In genomic region chr18:63850010-63850409, GRCh38 we compare ENCODE assay signal across 9 cellular contexts. TPM values are rescaled to one million over a fixed set of nuclear protein-coding genes. Genes with fewer than 3 reads are reported as not detected.
A peak's percentile ranks its signal among the peaks of the same experiment; 100 is the strongest.
DNase-seq lines count a peak whose midpoint lies in the region; ATAC-seq and TF ChIP-seq lines count a peak whose summit lies in the region.
"Had no signal": no experiment of that assay in that cellular context is flagged by ENCODE, and none has a peak within 500 bp of the region (broad histone marks: within the 10 kb centered on the region; RNA-seq: fewer than 3 reads in every experiment).

No MANE protein-coding gene starts in this region.

- POLR2A ChIA-PET in CD4-positive, alpha-beta T cell (lab: Charles Lee) = no interaction called here

- H3K9me3 ChIP-seq in testis = no peaks in the 10 kb centered on the region
- no peaks in the 10 kb centered on the region for H3K9me3 ChIP-seq in CD4-positive, alpha-beta T cell (ENCODE audit: control insufficient read depth, low read length)

- no peaks in the 10 kb centered on the region for H3K36me3 Mint-ChIP-seq in activated naive CD4-positive, alpha-beta T cell treated with anti-CD3 and anti-CD28 coated beads for 36 hours (ENCODE audit: low read depth)
- no peaks in the 10 kb centered on the region for H3K36me3 Mint-ChIP-seq in CD4-positive, alpha-beta T cell (ENCODE audit: low read depth)
- H3K36me3 Mint-ChIP-seq: activated naive CD8-positive, alpha-beta T cell treated with anti-CD3 and anti-CD28 coated beads, Interleukin-2, amount 10 ng/mL, durations not matched to agents 7 days and 5 days had no signal

- H3K27me3 Mint-ChIP-seq in activated naive CD4-positive, alpha-beta T cell treated with anti-CD3 and anti-CD28 coated beads for 36 hours (ENCODE audit: low read depth) = peaks cover 9% of the 10 kb centered on the region
- H3K27me3 Mint-ChIP-seq in CD4-positive, alpha-beta T cell = peaks cover 20% of the 10 kb centered on the region

- no peaks in the 10 kb centered on the region for H3K4me1 ChIP-seq in testis

- no peaks in the 10 kb centered on the region for H3K4me1 Mint-ChIP-seq in activated naive CD4-positive, alpha-beta T cell treated with anti-CD3 and anti-CD28 coated beads for 36 hours (ENCODE audit: low read depth)
- no peaks in the 10 kb centered on the region for H3K4me1 Mint-ChIP-seq in CD4-positive, alpha-beta T cell (ENCODE audit: low read depth)
- H3K4me1 Mint-ChIP-seq: activated naive CD8-positive, alpha-beta T cell treated with anti-CD3 and anti-CD28 coated beads, Interleukin-2, amount 10 ng/mL, durations not matched to agents 7 days and 5 days had no signal

- peak; percentile 74 for ATAC-seq in HG02981 (IDR thresholded peaks at IDR 0.05; ENCODE audit: unreplicated experiment)
- ATAC-seq in CD4-positive, alpha-beta T cell (ENCODE audit: poor library complexity) = no peak

- no peak overlapping the region for H3K4me3 ChIP-seq in testis

- peaks cover 2% of the 10 kb centered on the region for H3K9me3 Mint-ChIP-seq in activated naive CD4-positive, alpha-beta T cell treated with anti-CD3 and anti-CD28 coated beads for 36 hours
- H3K9me3 Mint-ChIP-seq in CD4-positive, alpha-beta T cell = no peaks in the 10 kb centered on the region
- H3K9me3 Mint-ChIP-seq: activated naive CD8-positive, alpha-beta T cell treated with anti-CD3 and anti-CD28 coated beads, Interleukin-2, amount 10 ng/mL, durations not matched to agents 7 days and 5 days had no signal

- WGBS in testis, 2 donors = 48 to 56% methylated on average over 4 of the region's 4 CpGs

- no peak for TF ChIP-seq CTCF in testis (IDR thresholded peaks at IDR 0.05)
- no peak for TF ChIP-seq CTCF in CD4-positive, alpha-beta T cell (IDR thresholded peaks at IDR 0.05)

- peak overlapping the region; percentile 55 for H3K27ac ChIP-seq in epithelial cell of prostate
- no peak overlapping the region for H3K27ac ChIP-seq in testis
- no peak overlapping the region for H3K27ac ChIP-seq in CD4-positive, alpha-beta T cell (ENCODE audit: low read depth, low read length)

- H3K36me3 ChIP-seq in testis (ENCODE audit: low read depth, missing control alignments) = no peaks in the 10 kb centered on the region

- TF ChIP-seq POLR2A in testis (IDR thresholded peaks at IDR 0.05) = no peak

- H3K27me3 ChIP-seq in testis = no peaks in the 10 kb centered on the region
- H3K27me3 ChIP-seq in CD4-positive, alpha-beta T cell (ENCODE audit: control insufficient read depth, insufficient read depth, low read length) = peaks cover 4% of the 10 kb centered on the region

- H3K27ac Mint-ChIP-seq in activated naive CD4-positive, alpha-beta T cell treated with anti-CD3 and anti-CD28 coated beads for 36 hours = no peak overlapping the region
- no peak overlapping the region for H3K27ac Mint-ChIP-seq in CD4-positive, alpha-beta T cell
- H3K27ac Mint-ChIP-seq: activated naive CD8-positive, alpha-beta T cell treated with anti-CD3 and anti-CD28 coated beads, Interleukin-2, amount 10 ng/mL, durations not matched to agents 7 days and 5 days had no signal

- intact Hi-C loops in activated naive CD4-positive, alpha-beta T cell treated with anti-CD3 and anti-CD28 coated beads for 36 hours (cut with micrococcal nuclease) = no loop called here
- intact Hi-C loops in testis (cut with DNase I; ENCODE audit: low total_unique reads) = no loop called here
- intact Hi-C loops in CD4-positive, alpha-beta T cell (cut with DNase I, micrococcal nuclease) = no loop called here

- DNase-seq in activated naive CD4-positive, alpha-beta T cell treated with anti-CD3 and anti-CD28 coated beads for 36 hours = peak; percentile 38
- no peak for DNase-seq in activated naive CD4-positive, alpha-beta T cell treated with anti-CD3 and anti-CD28 coated beads, Interleukin-2, amount 50 U/mL, for 16 hours
- DNase-seq in NCI-H748 (lab: John Stamatoyannopoulos, UW; ENCODE audit: unreplicated experiment) (peak; percentile 85), epithelial cell of prostate (ENCODE audit: low read depth, low spot score) (no peak), testis (peak; percentile 15), NCI-H187 treated with DMSO at 0.1 percent for 48 hours (lab: John Stamatoyannopoulos, UW) (no peak)
- DNase-seq in CD4-positive, alpha-beta T cell = no peak
- DNase-seq: activated naive CD8-positive, alpha-beta T cell treated with anti-CD3 and anti-CD28 coated beads, Interleukin-2, amount 10 ng/mL, durations not matched to agents 7 days and 5 days had no signal

- CTCF ChIA-PET in activated naive CD4-positive, alpha-beta T cell treated with anti-CD3 and anti-CD28 coated beads for 36 hours (lab: Charles Lee) = interaction anchor here (0.6 to 2.6 kb wide), 3 partner anchors 26 to 336 kb away, joined by 3 to 8 read pairs (median 5); no protein-coding TSS in a partner anchor
- CTCF ChIA-PET in CD4-positive, alpha-beta T cell (lab: Charles Lee) = no interaction called here

- no peak overlapping the region for H3K4me3 Mint-ChIP-seq in activated naive CD4-positive, alpha-beta T cell treated with anti-CD3 and anti-CD28 coated beads for 36 hours
- H3K4me3 Mint-ChIP-seq in CD4-positive, alpha-beta T cell = no peak overlapping the region
- H3K4me3 Mint-ChIP-seq: activated naive CD8-positive, alpha-beta T cell treated with anti-CD3 and anti-CD28 coated beads, Interleukin-2, amount 10 ng/mL, durations not matched to agents 7 days and 5 days had no signal

RNA-seq across cellular contexts. Expression of gene SERPINB2, which starts 37.5 kb away (rescaled TPM):
- total RNA-seq in activated naive CD4-positive, alpha-beta T cell treated with anti-CD3 and anti-CD28 coated beads for 36 hours = not detected
- total RNA-seq in testis = not detected
- not detected for polyA plus RNA-seq in testis (ENCODE audit: insufficient read depth, low read depth, low replicate concordance)
- total RNA-seq in CD4-positive, alpha-beta T cell = under 1 TPM in 1 of 2 experiments, not detected in 1; 0.25 TPM

RNA-seq across cellular contexts. Expression of gene SERPINB10, which starts 57.7 kb away (rescaled TPM):
- total RNA-seq in activated naive CD4-positive, alpha-beta T cell treated with anti-CD3 and anti-CD28 coated beads for 36 hours = not detected
- not detected for total RNA-seq in testis
- polyA plus RNA-seq in testis (ENCODE audit: insufficient read depth, low read depth, low replicate concordance) = not detected
- total RNA-seq in CD4-positive, alpha-beta T cell = not detected
- total RNA-seq: activated naive CD8-positive, alpha-beta T cell treated with anti-CD3 and anti-CD28 coated beads, Interleukin-2, amount 10 ng/mL, durations not matched to agents 7 days and 5 days had no signal

Comparison
In these comparisons a context has a peak if more than half of its experiments do, and no peak if none do; other contexts are left out.
1. DNase-seq: peak in activated naive CD4-positive, alpha-beta T cell treated with anti-CD3 and anti-CD28 coated beads for 36 hours (single experiment), NCI-H748 (single experiment) and testis (single experiment); none in activated naive CD4-positive, alpha-beta T cell treated with anti-CD3 and anti-CD28 coated beads, Interleukin-2, amount 50 U/mL, for 16 hours (single experiment), epithelial cell of prostate (single experiment), NCI-H187 treated with DMSO at 0.1 percent for 48 hours (single experiment) and CD4-positive, alpha-beta T cell (0 of 10).